Comparison of ENCODE assay signal across 10 cellular contexts in genomic region chr3:100041328-100041749, GRCh38.
A peak's percentile ranks its signal among the peaks of the same experiment; 100 is the strongest.
DNase-seq lines count a peak whose midpoint lies in the region; ATAC-seq and TF ChIP-seq lines count a peak whose summit lies in the region.
"Had no signal": no experiment of that assay in that cellular context is flagged by ENCODE, and none has a peak within 500 bp of the region (broad histone marks: within the 10 kb centered on the region; RNA-seq: fewer than 3 reads in every experiment).

No MANE protein-coding gene starts in this region.

- 21% methylated on average over 1 of the region's 1 CpG for WGBS in prostate gland
- WGBS in endodermal cell (ENCODE audit: insufficient coverage in 1 of 2, insufficient read length in 1 of 2), 2 experiments = 95% methylated on average over 1 of the region's 1 CpG; no CpG with 5 or more reads in 1 of the 2 experiments

- no peaks in the 10 kb centered on the region for H3K27me3 Mint-ChIP-seq in endodermal cell (ENCODE audit: insufficient read depth)
- no peaks in the 10 kb centered on the region for H3K27me3 Mint-ChIP-seq in CD4-positive, alpha-beta memory T cell
- H3K27me3 Mint-ChIP-seq: naive B cell had no signal

- H3K4me1 Mint-ChIP-seq in endodermal cell = no peaks in the 10 kb centered on the region
- no peaks in the 10 kb centered on the region for H3K4me1 Mint-ChIP-seq in CD4-positive, alpha-beta memory T cell

- H3K4me3 ChIP-seq in BJ (ENCODE audit: low read depth, low read length) = no peak overlapping the region
- no peak overlapping the region for H3K4me3 ChIP-seq in SJSA1
- no peak overlapping the region for H3K4me3 ChIP-seq in prostate gland
- H3K4me3 ChIP-seq in endodermal cell (ENCODE audit: low read length) = no peak overlapping the region
- no peak overlapping the region for H3K4me3 ChIP-seq in CD4-positive, alpha-beta memory T cell (ENCODE audit: low read length in 2 of 2)

- TF ChIP-seq POLR2A in prostate gland (IDR thresholded peaks at IDR 0.05) = no peak

- DNase-seq in BJ (ENCODE audit: low read depth) (peak; percentile 88), SJSA1 (ENCODE audit: low read depth in 1 of 2, low spot score in 2 of 2) (peak in 1 of 2 experiments; percentile 94), fibroblast of the conjunctiva (ENCODE audit: low read depth) (peak; percentile 81), prostate gland (ENCODE audit: low spot score) (no peak), endodermal cell (no peak), posterior cingulate gyrus (no peak)
- DNase-seq in CD4-positive, alpha-beta memory T cell = no peak
- DNase-seq: naive B cell, NCI-H187 had no signal

- H3K4me3 Mint-ChIP-seq in endodermal cell = no peak overlapping the region
- H3K4me3 Mint-ChIP-seq in CD4-positive, alpha-beta memory T cell = no peak overlapping the region
- H3K4me3 Mint-ChIP-seq: naive B cell had no signal

- H3K4me1 ChIP-seq in SJSA1 (replicated peaks) (peaks cover 54% of the 10 kb centered on the region), prostate gland (replicated peaks) (peaks cover 7% of the 10 kb centered on the region), endodermal cell (ENCODE audit: control insufficient read depth, insufficient read depth, low read length) (no peaks in the 10 kb centered on the region)
- H3K4me1 ChIP-seq in CD4-positive, alpha-beta memory T cell (ENCODE audit: insufficient read depth, low read length) = no peaks in the 10 kb centered on the region

- ATAC-seq in GM21390 (IDR thresholded peaks at IDR 0.05; ENCODE audit: unreplicated experiment) = no peak

- TF ChIP-seq CTCF in BJ (IDR thresholded peaks at IDR 0.05; ENCODE audit: insufficient read depth, low read depth, low read length) (no peak), prostate gland (IDR thresholded peaks at IDR 0.05) (no peak), endodermal cell (conservative IDR thresholded peaks at IDR 0.05) (no peak)

- H3K9me3 Mint-ChIP-seq in endodermal cell = no peaks in the 10 kb centered on the region
- H3K9me3 Mint-ChIP-seq in CD4-positive, alpha-beta memory T cell = no peaks in the 10 kb centered on the region
- H3K9me3 Mint-ChIP-seq: naive B cell had no signal

- H3K27ac ChIP-seq in SJSA1 (peak overlapping the region; percentile 95), prostate gland (peak overlapping the region; percentile 70 to 79), endodermal cell (ENCODE audit: low read depth, low read length) (no peak overlapping the region)
- no peak overlapping the region for H3K27ac ChIP-seq in CD4-positive, alpha-beta memory T cell (ENCODE audit: low read depth, low read length)

- intact Hi-C loops in prostate gland (cut with DNase I) = loop anchor here (5.0 to 10.0 kb wide), 3 partner anchors 74 to 197 kb away; no protein-coding TSS in a partner anchor
- intact Hi-C loops in posterior cingulate gyrus (cut with DNase I) = no loop called here
- intact Hi-C loops in CD4-positive, alpha-beta memory T cell (cut with micrococcal nuclease) = no loop called here

- no peaks in the 10 kb centered on the region for H3K36me3 ChIP-seq in BJ (ENCODE audit: control insufficient read depth, insufficient read depth, low read length)
- no peaks in the 10 kb centered on the region for H3K36me3 ChIP-seq in SJSA1
- H3K36me3 ChIP-seq in prostate gland = no peaks in the 10 kb centered on the region
- no peaks in the 10 kb centered on the region for H3K36me3 ChIP-seq in endodermal cell (ENCODE audit: control insufficient read depth, insufficient read depth, low read length)
- H3K36me3 ChIP-seq in CD4-positive, alpha-beta memory T cell (ENCODE audit: insufficient read depth, low read length) = no peaks in the 10 kb centered on the region

- H3K27me3 ChIP-seq in BJ (ENCODE audit: control insufficient read depth, insufficient read depth, low read length) (no peaks in the 10 kb centered on the region), SJSA1 (replicated peaks) (no peaks in the 10 kb centered on the region), prostate gland (replicated peaks; ENCODE audit: insufficient read depth) (no peaks in the 10 kb centered on the region), endodermal cell (ENCODE audit: control insufficient read depth, insufficient read depth, low read length, poor library complexity, severe bottlenecking) (no peaks in the 10 kb centered on the region)
- no peaks in the 10 kb centered on the region for H3K27me3 ChIP-seq in CD4-positive, alpha-beta memory T cell (ENCODE audit: insufficient read depth, low read length)

- POLR2A ChIA-PET in BJ (lab: Charles Lee) = interaction anchor here (0.5 to 1.8 kb wide), 6 partner anchors 79 to 215 kb away, joined by 3 to 5 read pairs (median 4); no protein-coding TSS in a partner anchor
- POLR2A ChIA-PET in CD4-positive, alpha-beta memory T cell (lab: Charles Lee; ENCODE audit: partially characterized antibody) = no interaction called here

- H3K9me3 ChIP-seq in SJSA1 (replicated peaks) = no peaks in the 10 kb centered on the region
- H3K9me3 ChIP-seq in prostate gland = no peaks in the 10 kb centered on the region
- no peaks in the 10 kb centered on the region for H3K9me3 ChIP-seq in endodermal cell (ENCODE audit: control insufficient read depth, low read length)
- no peaks in the 10 kb centered on the region for H3K9me3 ChIP-seq in CD4-positive, alpha-beta memory T cell (ENCODE audit: control insufficient read depth in 1 of 2, low read length in 2 of 2)

- no peaks in the 10 kb centered on the region for H3K36me3 Mint-ChIP-seq in endodermal cell (ENCODE audit: low read depth)
- no peaks in the 10 kb centered on the region for H3K36me3 Mint-ChIP-seq in CD4-positive, alpha-beta memory T cell
- H3K36me3 Mint-ChIP-seq: naive B cell had no signal

- CTCF ChIA-PET in BJ (lab: Yijun Ruan, JAX) = interaction anchor here (0.7 to 2.3 kb wide), 6 partner anchors 17 to 213 kb away, joined by 3 to 12 read pairs (median 4); no protein-coding TSS in a partner anchor
- CTCF ChIA-PET in CD4-positive, alpha-beta memory T cell (lab: Charles Lee; ENCODE audit: partially characterized antibody) = no interaction called here

- no peak overlapping the region for H3K9ac ChIP-seq in endodermal cell (ENCODE audit: extremely low read depth, low read length, poor library complexity, severe bottlenecking)

- H3K27ac Mint-ChIP-seq in endodermal cell = no peak overlapping the region
- H3K27ac Mint-ChIP-seq in CD4-positive, alpha-beta memory T cell = no peak overlapping the region

Comparison
In these comparisons a context has a peak if more than half of its experiments do, and no peak if none do; other contexts are left out.
1. DNase-seq: peak in BJ (single experiment) and fibroblast of the conjunctiva (single experiment); none in prostate gland (single experiment), endodermal cell (single experiment), posterior cingulate gyrus (0 of 10) and CD4-positive, alpha-beta memory T cell (0 of 5).
2. H3K27ac ChIP-seq: peak in SJSA1 (single experiment) and prostate gland (2 of 2); none in endodermal cell (single experiment) and CD4-positive, alpha-beta memory T cell (single experiment).